Comparison of ENCODE assay signal across 1 cellular context in genomic region chr4:96139251-96139929, GRCh38.
TF ChIP-seq lines count a peak whose summit lies in the region.

No MANE protein-coding gene starts in this region.

TF ChIP-seq in HEK293, 187 proteins besides CTCF, POLR2A, EP300 and RAD21 (continued from another document):
- TF ChIP-seq ZBTB44 (tag by site-specific recombination; IDR thresholded peaks at IDR 0.05): no peak
- no peak for TF ChIP-seq ZIC2 (tag by site-specific recombination; IDR thresholded peaks at IDR 0.05)
- no peak for TF ChIP-seq INSM2 (tag by site-specific recombination; IDR thresholded peaks at IDR 0.05)
- TF ChIP-seq ZNF561 (tag by site-specific recombination; IDR thresholded peaks at IDR 0.05; ENCODE audit: borderline replicate concordance): no peak
- peak; percentile 45; the same call in 1 of the 2 replicates for TF ChIP-seq ZBTB8A (tag by site-specific recombination; IDR thresholded peaks at IDR 0.05)
- TF ChIP-seq ZNF449 (tag by site-specific recombination; IDR thresholded peaks at IDR 0.05): no peak
- no peak for TF ChIP-seq ZNF843 (tag by site-specific recombination; IDR thresholded peaks at IDR 0.05)
- TF ChIP-seq ZNF621 (tag by site-specific recombination; IDR thresholded peaks at IDR 0.05): no peak
- no peak for TF ChIP-seq KLF7 (tag by site-specific recombination; IDR thresholded peaks at IDR 0.05; ENCODE audit: borderline replicate concordance)
- no peak for TF ChIP-seq ZNF157 (tag by site-specific recombination; IDR thresholded peaks at IDR 0.05)
- TF ChIP-seq ZNF280C (tag by site-specific recombination; IDR thresholded peaks at IDR 0.05): no peak
- TF ChIP-seq ZNF548 (tag by site-specific recombination; IDR thresholded peaks at IDR 0.05): no peak
- no peak for TF ChIP-seq ZNF48 (tag by site-specific recombination; IDR thresholded peaks at IDR 0.05)
- TF ChIP-seq ZNF433 (tag by site-specific recombination; IDR thresholded peaks at IDR 0.05; ENCODE audit: low read depth): peak; percentile 53; the same call in 1 of the 2 replicates
- TF ChIP-seq ZNF560 (tag by site-specific recombination; IDR thresholded peaks at IDR 0.05; ENCODE audit: borderline replicate concordance): peak; percentile 57; the same call in 1 of the 2 replicates
- 0 out of 2 replicates have a peak, but pooled peaks have one; percentile 57 for TF ChIP-seq ZNF202 (tag by site-specific recombination; IDR thresholded peaks at IDR 0.05; ENCODE audit: borderline replicate concordance)
- no peak for TF ChIP-seq ZNF23 (tag by site-specific recombination; IDR thresholded peaks at IDR 0.05; ENCODE audit: borderline replicate concordance)
- TF ChIP-seq KLF10 (tag by site-specific recombination; IDR thresholded peaks at IDR 0.05): no peak
- TF ChIP-seq ZNF514 (tag by site-specific recombination; IDR thresholded peaks at IDR 0.05): no peak
- no peak for TF ChIP-seq BCL6B (tag by site-specific recombination; IDR thresholded peaks at IDR 0.05)
- no peak for TF ChIP-seq ZNF610 (tag by site-specific recombination; IDR thresholded peaks at IDR 0.05; ENCODE audit: borderline replicate concordance)
- TF ChIP-seq PBX3 (CRISPR knock-in tag; IDR thresholded peaks at IDR 0.05): no peak
- no peak for TF ChIP-seq ZNF114 (tag by site-specific recombination; IDR thresholded peaks at IDR 0.05)
- TF ChIP-seq ZNF747 (tag by site-specific recombination; IDR thresholded peaks at IDR 0.05): no peak
- peak; percentile 41 for TF ChIP-seq ZNF555 (tag by site-specific recombination; conservative IDR thresholded peaks at IDR 0.05)
- no peak for TF ChIP-seq ZFHX2 (tag by site-specific recombination; conservative IDR thresholded peaks at IDR 0.05)
- TF ChIP-seq ZNF785 (tag by site-specific recombination; IDR thresholded peaks at IDR 0.05): no peak
- TF ChIP-seq ZNF623 (tag by site-specific recombination; IDR thresholded peaks at IDR 0.05): 0 out of 2 replicates have a peak, but pooled peaks have one; percentile 38
- TF ChIP-seq ZNF600 (tag by site-specific recombination; IDR thresholded peaks at IDR 0.05): no peak
- no peak for TF ChIP-seq ZNF571 (tag by site-specific recombination; IDR thresholded peaks at IDR 0.05)
- TF ChIP-seq ZNF155 (tag by site-specific recombination; IDR thresholded peaks at IDR 0.05): no peak
- TF ChIP-seq ZNF529 (tag by site-specific recombination; IDR thresholded peaks at IDR 0.05; ENCODE audit: insufficient replicate concordance): no peak
- no peak for TF ChIP-seq ZBTB1 (tag by site-specific recombination; IDR thresholded peaks at IDR 0.05)
- TF ChIP-seq ZNF10 (tag by site-specific recombination; IDR thresholded peaks at IDR 0.05): no peak
- no peak for TF ChIP-seq ZNF350 (tag by site-specific recombination; IDR thresholded peaks at IDR 0.05)
- no peak for TF ChIP-seq MYNN (tag by site-specific recombination; IDR thresholded peaks at IDR 0.05; ENCODE audit: borderline replicate concordance)
- TF ChIP-seq ZNF394 (tag by site-specific recombination; IDR thresholded peaks at IDR 0.05; ENCODE audit: borderline replicate concordance): peak; percentile 70; the same call in 1 of the 2 replicates
- TF ChIP-seq YY1 (tag by site-specific recombination; IDR thresholded peaks at IDR 0.05): no peak
- TF ChIP-seq GLI4 (tag by site-specific recombination; IDR thresholded peaks at IDR 0.05): no peak
- no peak for TF ChIP-seq OSR2 (tag by site-specific recombination; IDR thresholded peaks at IDR 0.05)
- TF ChIP-seq SP3 (tag by site-specific recombination; IDR thresholded peaks at IDR 0.05): no peak
- no peak for TF ChIP-seq ZSCAN16 (tag by site-specific recombination; IDR thresholded peaks at IDR 0.05)
- no peak for TF ChIP-seq ZNF146 (tag by site-specific recombination; IDR thresholded peaks at IDR 0.05)
- TF ChIP-seq ZXDB (tag by site-specific recombination; IDR thresholded peaks at IDR 0.05): peak; percentile 25; the same call in 1 of the 2 replicates
- TF ChIP-seq ZNF174 (tag by site-specific recombination; IDR thresholded peaks at IDR 0.05): no peak
- TF ChIP-seq REST (tag by site-specific recombination; IDR thresholded peaks at IDR 0.05): peak; percentile 30; the same call in 1 of the 2 replicates
- TF ChIP-seq ZFP37 (tag by site-specific recombination; IDR thresholded peaks at IDR 0.05): no peak
- TF ChIP-seq RBAK (tag by site-specific recombination; IDR thresholded peaks at IDR 0.05): no peak
- no peak for TF ChIP-seq ZNF175 (tag by site-specific recombination; IDR thresholded peaks at IDR 0.05)
- peak; percentile 73 for TF ChIP-seq ZNF518A (tag by site-specific recombination; conservative IDR thresholded peaks at IDR 0.05; ENCODE audit: low read depth)
- TF ChIP-seq ZNF274 (IDR thresholded peaks at IDR 0.05; ENCODE audit: low read length): no peak
- no peak for TF ChIP-seq ZNF274 (tag by site-specific recombination; IDR thresholded peaks at IDR 0.05; ENCODE audit: borderline replicate concordance)
- no peak for TF ChIP-seq ZNF664 (tag by site-specific recombination; IDR thresholded peaks at IDR 0.05)
